ENCODE assay signal across 8 cellular contexts in the genomic region with DNA sequence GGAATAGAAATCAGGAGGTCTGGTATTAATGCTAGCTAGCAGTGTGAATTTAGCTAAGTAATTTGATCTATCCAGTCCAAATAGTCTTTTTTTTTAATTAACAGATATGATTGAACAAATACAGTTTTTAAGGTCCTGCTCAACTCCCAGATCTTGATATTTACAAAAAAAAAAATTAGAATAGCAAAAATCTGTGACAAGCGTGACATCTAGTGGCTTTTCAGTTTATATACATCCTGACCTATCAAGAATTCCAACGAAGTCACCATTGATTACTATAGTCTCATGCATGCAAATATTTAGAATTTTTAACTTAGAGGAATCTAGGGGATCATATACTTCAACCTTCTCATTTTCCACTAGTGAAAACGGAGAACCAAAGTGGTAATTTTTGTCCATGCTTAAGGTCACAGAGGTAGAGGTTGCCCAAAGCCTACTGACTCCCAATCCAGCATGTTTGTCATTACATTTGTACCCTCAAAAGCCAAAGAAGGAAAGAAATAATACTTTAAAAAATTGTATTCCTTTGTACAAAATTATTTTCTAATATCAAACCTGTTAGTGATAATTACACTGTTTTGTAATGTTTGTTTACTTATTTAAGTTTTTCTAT. TPM values are rescaled to one million over a fixed set of nuclear protein-coding genes. Genes with fewer than 3 reads are reported as not detected.
DNase-seq lines count a peak whose midpoint lies in the region; ATAC-seq and TF ChIP-seq lines count a peak whose summit lies in the region.

No MANE protein-coding gene starts in this region.

- H3K4me1 ChIP-seq in adipocyte (ENCODE audit: control insufficient read depth, insufficient read depth, low read length), result peaks cover 23% of the 10 kb centered on the region
- H3K4me1 ChIP-seq in left lung, result no peaks in the 10 kb centered on the region

- H3K4me3 ChIP-seq in adipocyte (ENCODE audit: low read length), result no peak overlapping the region
- H3K4me3 ChIP-seq in left lung, result no peak overlapping the region

- no peaks in the 10 kb centered on the region for H3K9me3 ChIP-seq in adipocyte (ENCODE audit: control insufficient read depth, low read length)
- no peaks in the 10 kb centered on the region for H3K9me3 ChIP-seq in left lung

- H3K9ac ChIP-seq in adipocyte (ENCODE audit: low read length), result peak overlapping the region; percentile 58

- H3K36me3 ChIP-seq in adipocyte (ENCODE audit: control insufficient read depth, insufficient read depth, low read length, severe bottlenecking) (no peaks in the 10 kb centered on the region), left lung (no peaks in the 10 kb centered on the region)

- TF ChIP-seq CTCF in LNCAP (IDR thresholded peaks at IDR 0.05) (peak; percentile 57), left lung (IDR thresholded peaks at IDR 0.05) (peak in 1 of 2 donors; percentile 23)

- no peak overlapping the region for H3K27ac ChIP-seq in left lung

- DNase-seq in DMS53 treated with DMSO at 0.1 percent for 48 hours (lab: John Stamatoyannopoulos, UW; ENCODE audit: unreplicated experiment), result peak; percentile 2
- peak; percentile 78 for DNase-seq in adipocyte (ENCODE audit: low read depth)
- no peak for DNase-seq in left lung
- no peak for DNase-seq in UCSD-AML1 (lab: John Stamatoyannopoulos, UW; ENCODE audit: unreplicated experiment)
- DNase-seq in effector CD8-positive, alpha-beta T cell (lab: John Stamatoyannopoulos, UW), result no peak

- H3K27me3 ChIP-seq in adipocyte (replicated peaks; ENCODE audit: control insufficient read depth, insufficient read depth, low read length) (no peaks in the 10 kb centered on the region), left lung (no peaks in the 10 kb centered on the region)

- intact Hi-C loops in left lung (cut with DNase I), result loop anchor here in 1 of 2 donors (10.0 kb wide), 1 partner anchor 718 kb away; no protein-coding TSS in a partner anchor

- peak; percentile 52 for ATAC-seq in left lung
- ATAC-seq in GM18498 (IDR thresholded peaks at IDR 0.05; ENCODE audit: unreplicated experiment), result no peak
- no peak for ATAC-seq in HG03159 (IDR thresholded peaks at IDR 0.05; ENCODE audit: unreplicated experiment)

RNA-seq across cellular contexts. Expression of a gene that starts 17.6 kb away (rescaled TPM):
- total RNA-seq in left lung, result 100 to 1,000 TPM in 1 of 2 donors, 10 to 100 TPM in 1; 94.6 to 118 TPM

Comparison
In these comparisons a context has a peak if more than half of its experiments do, and no peak if none do; other contexts are left out.
1. DNase-seq: peak in DMS53 treated with DMSO at 0.1 percent for 48 hours (single experiment) and adipocyte (single experiment); none in left lung (0 of 2), UCSD-AML1 (single experiment) and effector CD8-positive, alpha-beta T cell (single experiment).